ENCODE assay signal across 1 cellular context in the genomic region with DNA sequence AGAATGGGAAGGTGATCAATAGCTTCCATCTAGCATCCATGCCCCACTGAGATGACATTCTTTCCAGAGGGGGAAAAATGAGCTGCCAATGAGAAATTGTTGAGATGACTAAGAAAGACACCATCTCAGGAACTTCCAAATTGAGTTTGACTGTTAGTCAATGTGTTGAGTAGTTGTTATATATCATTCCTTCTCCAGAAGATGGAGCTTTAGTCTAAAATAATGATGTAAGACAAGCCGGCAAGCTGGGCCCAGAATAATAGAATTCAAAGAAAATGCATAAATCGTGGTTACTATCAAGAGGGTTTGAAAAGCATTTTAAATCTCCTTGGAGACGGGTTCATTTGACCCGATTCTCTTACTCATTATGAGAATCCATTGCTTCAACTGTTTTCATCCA.
TF ChIP-seq lines count a peak whose summit lies in the region.

No MANE protein-coding gene starts in this region.

TF ChIP-seq in HepG2, 621 proteins besides CTCF, POLR2A, EP300 and RAD21 (continued from another document and continues in another):
- TF ChIP-seq, protein P1, sequence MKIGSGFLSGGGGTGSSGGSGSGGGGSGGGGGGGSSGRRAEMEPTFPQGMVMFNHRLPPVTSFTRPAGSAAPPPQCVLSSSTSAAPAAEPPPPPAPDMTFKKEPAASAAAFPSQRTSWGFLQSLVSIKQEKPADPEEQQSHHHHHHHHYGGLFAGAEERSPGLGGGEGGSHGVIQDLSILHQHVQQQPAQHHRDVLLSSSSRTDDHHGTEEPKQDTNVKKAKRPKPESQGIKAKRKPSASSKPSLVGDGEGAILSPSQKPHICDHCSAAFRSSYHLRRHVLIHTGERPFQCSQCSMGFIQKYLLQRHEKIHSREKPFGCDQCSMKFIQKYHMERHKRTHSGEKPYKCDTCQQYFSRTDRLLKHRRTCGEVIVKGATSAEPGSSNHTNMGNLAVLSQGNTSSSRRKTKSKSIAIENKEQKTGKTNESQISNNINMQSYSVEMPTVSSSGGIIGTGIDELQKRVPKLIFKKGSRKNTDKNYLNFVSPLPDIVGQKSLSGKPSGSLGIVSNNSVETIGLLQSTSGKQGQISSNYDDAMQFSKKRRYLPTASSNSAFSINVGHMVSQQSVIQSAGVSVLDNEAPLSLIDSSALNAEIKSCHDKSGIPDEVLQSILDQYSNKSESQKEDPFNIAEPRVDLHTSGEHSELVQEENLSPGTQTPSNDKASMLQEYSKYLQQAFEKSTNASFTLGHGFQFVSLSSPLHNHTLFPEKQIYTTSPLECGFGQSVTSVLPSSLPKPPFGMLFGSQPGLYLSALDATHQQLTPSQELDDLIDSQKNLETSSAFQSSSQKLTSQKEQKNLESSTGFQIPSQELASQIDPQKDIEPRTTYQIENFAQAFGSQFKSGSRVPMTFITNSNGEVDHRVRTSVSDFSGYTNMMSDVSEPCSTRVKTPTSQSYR (CRISPR knock-in tag; IDR thresholded peaks at IDR 0.05; ENCODE audit: borderline replicate concordance): no peak
- TF ChIP-seq, protein P2, sequence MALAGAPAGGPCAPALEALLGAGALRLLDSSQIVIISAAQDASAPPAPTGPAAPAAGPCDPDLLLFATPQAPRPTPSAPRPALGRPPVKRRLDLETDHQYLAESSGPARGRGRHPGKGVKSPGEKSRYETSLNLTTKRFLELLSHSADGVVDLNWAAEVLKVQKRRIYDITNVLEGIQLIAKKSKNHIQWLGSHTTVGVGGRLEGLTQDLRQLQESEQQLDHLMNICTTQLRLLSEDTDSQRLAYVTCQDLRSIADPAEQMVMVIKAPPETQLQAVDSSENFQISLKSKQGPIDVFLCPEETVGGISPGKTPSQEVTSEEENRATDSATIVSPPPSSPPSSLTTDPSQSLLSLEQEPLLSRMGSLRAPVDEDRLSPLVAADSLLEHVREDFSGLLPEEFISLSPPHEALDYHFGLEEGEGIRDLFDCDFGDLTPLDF (CRISPR knock-in tag; IDR thresholded peaks at IDR 0.05): no peak
- no peak for TF ChIP-seq ZSCAN30 (CRISPR knock-in tag; IDR thresholded peaks at IDR 0.05)
- no peak for TF ChIP-seq ZNF790 (CRISPR knock-in tag; IDR thresholded peaks at IDR 0.05; ENCODE audit: borderline replicate concordance)
- TF ChIP-seq CENPX (CRISPR knock-in tag; IDR thresholded peaks at IDR 0.05): no peak
- TF ChIP-seq, protein P3, sequence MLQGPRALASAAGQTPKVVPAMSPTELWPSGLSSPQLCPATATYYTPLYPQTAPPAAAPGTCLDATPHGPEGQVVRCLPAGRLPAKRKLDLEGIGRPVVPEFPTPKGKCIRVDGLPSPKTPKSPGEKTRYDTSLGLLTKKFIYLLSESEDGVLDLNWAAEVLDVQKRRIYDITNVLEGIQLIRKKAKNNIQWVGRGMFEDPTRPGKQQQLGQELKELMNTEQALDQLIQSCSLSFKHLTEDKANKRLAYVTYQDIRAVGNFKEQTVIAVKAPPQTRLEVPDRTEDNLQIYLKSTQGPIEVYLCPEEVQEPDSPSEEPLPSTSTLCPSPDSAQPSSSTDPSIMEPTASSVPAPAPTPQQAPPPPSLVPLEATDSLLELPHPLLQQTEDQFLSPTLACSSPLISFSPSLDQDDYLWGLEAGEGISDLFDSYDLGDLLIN (CRISPR knock-in tag; IDR thresholded peaks at IDR 0.05; ENCODE audit: borderline replicate concordance): no peak
- TF ChIP-seq MIXL1 (CRISPR knock-in tag; IDR thresholded peaks at IDR 0.05): peak; percentile 76; the same call in 1 of the 2 replicates
- TF ChIP-seq MED1 (CRISPR knock-in tag; IDR thresholded peaks at IDR 0.05): 0 out of 2 replicates have a peak, but pooled peaks have one; percentile 26
- no peak for TF ChIP-seq ZNF484 (CRISPR knock-in tag; IDR thresholded peaks at IDR 0.05; ENCODE audit: borderline replicate concordance, low read depth)
- TF ChIP-seq ZNF749 (CRISPR knock-in tag; IDR thresholded peaks at IDR 0.05; ENCODE audit: borderline replicate concordance): no peak
- no peak for TF ChIP-seq ZSCAN12 (CRISPR knock-in tag; IDR thresholded peaks at IDR 0.05)
- no peak for TF ChIP-seq ZNF720 (CRISPR knock-in tag; IDR thresholded peaks at IDR 0.05)
- TF ChIP-seq MIER3 (CRISPR knock-in tag; IDR thresholded peaks at IDR 0.05; ENCODE audit: borderline replicate concordance): no peak
- no peak for TF ChIP-seq RNF2 (conservative IDR thresholded peaks at IDR 0.05; ENCODE audit: low read depth)
- no peak for TF ChIP-seq GATA4 (IDR thresholded peaks at IDR 0.05; ENCODE audit: borderline replicate concordance, low read depth)
- no peak for TF ChIP-seq ZNF331 (CRISPR knock-in tag; IDR thresholded peaks at IDR 0.05)
- TF ChIP-seq SMAD3 (CRISPR knock-in tag; IDR thresholded peaks at IDR 0.05): 0 out of 2 replicates have a peak, but pooled peaks have one; percentile 8
- TF ChIP-seq NR2F2 (IDR thresholded peaks at IDR 0.05; ENCODE audit: borderline replicate concordance, low read depth): no peak
- TF ChIP-seq ZNF616 (CRISPR knock-in tag; IDR thresholded peaks at IDR 0.05; ENCODE audit: low read depth): no peak
- TF ChIP-seq MEIS1 (CRISPR knock-in tag; IDR thresholded peaks at IDR 0.05; ENCODE audit: borderline replicate concordance): no peak
- no peak for TF ChIP-seq ASH2L (IDR thresholded peaks at IDR 0.05; ENCODE audit: insufficient read length, low read depth, low read length)
- TF ChIP-seq ZNF792 (CRISPR knock-in tag; IDR thresholded peaks at IDR 0.05): 0 out of 2 replicates have a peak, but pooled peaks have one; percentile 6
- TF ChIP-seq, protein P4, sequence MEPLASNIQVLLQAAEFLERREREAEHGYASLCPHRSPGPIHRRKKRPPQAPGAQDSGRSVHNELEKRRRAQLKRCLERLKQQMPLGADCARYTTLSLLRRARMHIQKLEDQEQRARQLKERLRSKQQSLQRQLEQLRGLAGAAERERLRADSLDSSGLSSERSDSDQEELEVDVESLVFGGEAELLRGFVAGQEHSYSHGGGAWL (CRISPR knock-in tag; IDR thresholded peaks at IDR 0.05): no peak
- TF ChIP-seq, protein P5, sequence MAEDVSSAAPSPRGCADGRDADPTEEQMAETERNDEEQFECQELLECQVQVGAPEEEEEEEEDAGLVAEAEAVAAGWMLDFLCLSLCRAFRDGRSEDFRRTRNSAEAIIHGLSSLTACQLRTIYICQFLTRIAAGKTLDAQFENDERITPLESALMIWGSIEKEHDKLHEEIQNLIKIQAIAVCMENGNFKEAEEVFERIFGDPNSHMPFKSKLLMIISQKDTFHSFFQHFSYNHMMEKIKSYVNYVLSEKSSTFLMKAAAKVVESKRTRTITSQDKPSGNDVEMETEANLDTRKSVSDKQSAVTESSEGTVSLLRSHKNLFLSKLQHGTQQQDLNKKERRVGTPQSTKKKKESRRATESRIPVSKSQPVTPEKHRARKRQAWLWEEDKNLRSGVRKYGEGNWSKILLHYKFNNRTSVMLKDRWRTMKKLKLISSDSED (CRISPR knock-in tag; IDR thresholded peaks at IDR 0.05): no peak
- no peak for TF ChIP-seq ZKSCAN5 (CRISPR knock-in tag; IDR thresholded peaks at IDR 0.05)
- TF ChIP-seq ATAD3A (CRISPR knock-in tag; IDR thresholded peaks at IDR 0.05): no peak
- no peak for TF ChIP-seq SNAPC2 (CRISPR knock-in tag; IDR thresholded peaks at IDR 0.05)
- no peak for TF ChIP-seq ZNF773 (CRISPR knock-in tag; IDR thresholded peaks at IDR 0.05; ENCODE audit: borderline replicate concordance)
- TF ChIP-seq, protein P6, sequence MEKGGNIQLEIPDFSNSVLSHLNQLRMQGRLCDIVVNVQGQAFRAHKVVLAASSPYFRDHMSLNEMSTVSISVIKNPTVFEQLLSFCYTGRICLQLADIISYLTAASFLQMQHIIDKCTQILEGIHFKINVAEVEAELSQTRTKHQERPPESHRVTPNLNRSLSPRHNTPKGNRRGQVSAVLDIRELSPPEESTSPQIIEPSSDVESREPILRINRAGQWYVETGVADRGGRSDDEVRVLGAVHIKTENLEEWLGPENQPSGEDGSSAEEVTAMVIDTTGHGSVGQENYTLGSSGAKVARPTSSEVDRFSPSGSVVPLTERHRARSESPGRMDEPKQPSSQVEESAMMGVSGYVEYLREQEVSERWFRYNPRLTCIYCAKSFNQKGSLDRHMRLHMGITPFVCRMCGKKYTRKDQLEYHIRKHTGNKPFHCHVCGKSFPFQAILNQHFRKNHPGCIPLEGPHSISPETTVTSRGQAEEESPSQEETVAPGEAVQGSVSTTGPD (CRISPR knock-in tag; IDR thresholded peaks at IDR 0.05): no peak
- TF ChIP-seq U2AF1 (optimal IDR thresholded peaks at IDR 0.05; ENCODE audit: low read depth, low read length): no peak
- TF ChIP-seq, protein P7, sequence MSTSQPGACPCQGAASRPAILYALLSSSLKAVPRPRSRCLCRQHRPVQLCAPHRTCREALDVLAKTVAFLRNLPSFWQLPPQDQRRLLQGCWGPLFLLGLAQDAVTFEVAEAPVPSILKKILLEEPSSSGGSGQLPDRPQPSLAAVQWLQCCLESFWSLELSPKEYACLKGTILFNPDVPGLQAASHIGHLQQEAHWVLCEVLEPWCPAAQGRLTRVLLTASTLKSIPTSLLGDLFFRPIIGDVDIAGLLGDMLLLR (CRISPR knock-in tag; IDR thresholded peaks at IDR 0.05): no peak
- no peak for TF ChIP-seq HES4 (CRISPR knock-in tag; IDR thresholded peaks at IDR 0.05; ENCODE audit: borderline replicate concordance)
- TF ChIP-seq FOXJ3 (CRISPR knock-in tag; IDR thresholded peaks at IDR 0.05; ENCODE audit: borderline replicate concordance): no peak
- TF ChIP-seq, protein P8, sequence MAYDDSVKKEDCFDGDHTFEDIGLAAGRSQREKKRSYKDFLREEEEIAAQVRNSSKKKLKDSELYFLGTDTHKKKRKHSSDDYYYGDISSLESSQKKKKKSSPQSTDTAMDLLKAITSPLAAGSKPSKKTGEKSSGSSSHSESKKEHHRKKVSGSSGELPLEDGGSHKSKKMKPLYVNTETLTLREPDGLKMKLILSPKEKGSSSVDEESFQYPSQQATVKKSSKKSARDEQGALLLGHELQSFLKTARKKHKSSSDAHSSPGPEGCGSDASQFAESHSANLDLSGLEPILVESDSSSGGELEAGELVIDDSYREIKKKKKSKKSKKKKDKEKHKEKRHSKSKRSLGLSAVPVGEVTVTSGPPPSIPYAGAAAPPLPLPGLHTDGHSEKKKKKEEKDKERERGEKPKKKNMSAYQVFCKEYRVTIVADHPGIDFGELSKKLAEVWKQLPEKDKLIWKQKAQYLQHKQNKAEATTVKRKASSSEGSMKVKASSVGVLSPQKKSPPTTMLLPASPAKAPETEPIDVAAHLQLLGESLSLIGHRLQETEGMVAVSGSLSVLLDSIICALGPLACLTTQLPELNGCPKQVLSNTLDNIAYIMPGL (CRISPR knock-in tag; IDR thresholded peaks at IDR 0.05; ENCODE audit: borderline replicate concordance in 1 of 2, low read depth in 1 of 2): peak in 1 of 2 experiments; percentile 32; a peak in 2 of 4 replicates
- TF ChIP-seq RARG (CRISPR knock-in tag; IDR thresholded peaks at IDR 0.05; ENCODE audit: low read depth): no peak
- TF ChIP-seq ZNF430 (CRISPR knock-in tag; IDR thresholded peaks at IDR 0.05): no peak
- TF ChIP-seq ATM (IDR thresholded peaks at IDR 0.05; ENCODE audit: borderline replicate concordance): no peak
- no peak for TF ChIP-seq ZNF644 (CRISPR knock-in tag; IDR thresholded peaks at IDR 0.05; ENCODE audit: low read depth)
- TF ChIP-seq TCF7L2 (IDR thresholded peaks at IDR 0.05; ENCODE audit: low read depth, low read length): no peak
- no peak for TF ChIP-seq FLYWCH1 (CRISPR knock-in tag; IDR thresholded peaks at IDR 0.05)
- no peak for TF ChIP-seq ISX (CRISPR knock-in tag; conservative IDR thresholded peaks at IDR 0.05)
- TF ChIP-seq ZNF335 (CRISPR knock-in tag; IDR thresholded peaks at IDR 0.05): no peak
- TF ChIP-seq, protein P9, sequence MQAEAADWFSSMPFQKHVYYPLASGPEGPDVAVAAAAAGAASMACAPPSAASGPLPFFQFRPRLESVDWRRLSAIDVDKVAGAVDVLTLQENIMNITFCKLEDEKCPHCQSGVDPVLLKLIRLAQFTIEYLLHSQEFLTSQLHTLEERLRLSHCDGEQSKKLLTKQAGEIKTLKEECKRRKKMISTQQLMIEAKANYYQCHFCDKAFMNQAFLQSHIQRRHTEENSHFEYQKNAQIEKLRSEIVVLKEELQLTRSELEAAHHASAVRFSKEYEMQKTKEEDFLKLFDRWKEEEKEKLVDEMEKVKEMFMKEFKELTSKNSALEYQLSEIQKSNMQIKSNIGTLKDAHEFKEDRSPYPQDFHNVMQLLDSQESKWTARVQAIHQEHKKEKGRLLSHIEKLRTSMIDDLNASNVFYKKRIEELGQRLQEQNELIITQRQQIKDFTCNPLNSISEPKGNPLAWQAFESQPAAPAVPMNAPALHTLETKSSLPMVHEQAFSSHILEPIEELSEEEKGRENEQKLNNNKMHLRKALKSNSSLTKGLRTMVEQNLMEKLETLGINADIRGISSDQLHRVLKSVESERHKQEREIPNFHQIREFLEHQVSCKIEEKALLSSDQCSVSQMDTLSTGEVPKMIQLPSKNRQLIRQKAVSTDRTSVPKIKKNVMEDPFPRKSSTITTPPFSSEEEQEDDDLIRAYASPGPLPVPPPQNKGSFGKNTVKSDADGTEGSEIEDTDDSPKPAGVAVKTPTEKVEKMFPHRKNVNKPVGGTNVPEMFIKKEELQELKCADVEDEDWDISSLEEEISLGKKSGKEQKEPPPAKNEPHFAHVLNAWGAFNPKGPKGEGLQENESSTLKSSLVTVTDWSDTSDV (CRISPR knock-in tag; IDR thresholded peaks at IDR 0.05): no peak
- TF ChIP-seq ATF7-NPFF (CRISPR knock-in tag; IDR thresholded peaks at IDR 0.05; ENCODE audit: low read depth): no peak
- TF ChIP-seq, protein P10, sequence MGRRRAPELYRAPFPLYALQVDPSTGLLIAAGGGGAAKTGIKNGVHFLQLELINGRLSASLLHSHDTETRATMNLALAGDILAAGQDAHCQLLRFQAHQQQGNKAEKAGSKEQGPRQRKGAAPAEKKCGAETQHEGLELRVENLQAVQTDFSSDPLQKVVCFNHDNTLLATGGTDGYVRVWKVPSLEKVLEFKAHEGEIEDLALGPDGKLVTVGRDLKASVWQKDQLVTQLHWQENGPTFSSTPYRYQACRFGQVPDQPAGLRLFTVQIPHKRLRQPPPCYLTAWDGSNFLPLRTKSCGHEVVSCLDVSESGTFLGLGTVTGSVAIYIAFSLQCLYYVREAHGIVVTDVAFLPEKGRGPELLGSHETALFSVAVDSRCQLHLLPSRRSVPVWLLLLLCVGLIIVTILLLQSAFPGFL (CRISPR knock-in tag; IDR thresholded peaks at IDR 0.05): no peak
- TF ChIP-seq, protein P11, sequence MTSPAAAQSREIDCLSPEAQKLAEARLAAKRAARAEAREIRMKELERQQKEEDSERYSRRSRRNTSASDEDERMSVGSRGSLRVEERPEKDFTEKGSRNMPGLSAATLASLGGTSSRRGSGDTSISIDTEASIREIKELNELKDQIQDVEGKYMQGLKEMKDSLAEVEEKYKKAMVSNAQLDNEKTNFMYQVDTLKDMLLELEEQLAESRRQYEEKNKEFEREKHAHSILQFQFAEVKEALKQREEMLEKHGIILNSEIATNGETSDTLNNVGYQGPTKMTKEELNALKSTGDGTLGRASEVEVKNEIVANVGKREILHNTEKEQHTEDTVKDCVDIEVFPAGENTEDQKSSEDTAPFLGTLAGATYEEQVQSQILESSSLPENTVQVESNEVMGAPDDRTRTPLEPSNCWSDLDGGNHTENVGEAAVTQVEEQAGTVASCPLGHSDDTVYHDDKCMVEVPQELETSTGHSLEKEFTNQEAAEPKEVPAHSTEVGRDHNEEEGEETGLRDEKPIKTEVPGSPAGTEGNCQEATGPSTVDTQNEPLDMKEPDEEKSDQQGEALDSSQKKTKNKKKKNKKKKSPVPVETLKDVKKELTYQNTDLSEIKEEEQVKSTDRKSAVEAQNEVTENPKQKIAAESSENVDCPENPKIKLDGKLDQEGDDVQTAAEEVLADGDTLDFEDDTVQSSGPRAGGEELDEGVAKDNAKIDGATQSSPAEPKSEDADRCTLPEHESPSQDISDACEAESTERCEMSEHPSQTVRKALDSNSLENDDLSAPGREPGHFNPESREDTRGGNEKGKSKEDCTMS (CRISPR knock-in tag; conservative IDR thresholded peaks at IDR 0.05): no peak
- TF ChIP-seq LCORL (IDR thresholded peaks at IDR 0.05): no peak
- peak; percentile 45; the same call in 1 of the 2 replicates for TF ChIP-seq LCORL (CRISPR knock-in tag; IDR thresholded peaks at IDR 0.05)
- TF ChIP-seq ARHGAP35 (CRISPR knock-in tag; IDR thresholded peaks at IDR 0.05; ENCODE audit: borderline replicate concordance): no peak
- TF ChIP-seq NAIF1 (CRISPR knock-in tag; IDR thresholded peaks at IDR 0.05; ENCODE audit: borderline replicate concordance): no peak
